ENCODE assay signal across 14 cellular contexts in the genomic region with DNA sequence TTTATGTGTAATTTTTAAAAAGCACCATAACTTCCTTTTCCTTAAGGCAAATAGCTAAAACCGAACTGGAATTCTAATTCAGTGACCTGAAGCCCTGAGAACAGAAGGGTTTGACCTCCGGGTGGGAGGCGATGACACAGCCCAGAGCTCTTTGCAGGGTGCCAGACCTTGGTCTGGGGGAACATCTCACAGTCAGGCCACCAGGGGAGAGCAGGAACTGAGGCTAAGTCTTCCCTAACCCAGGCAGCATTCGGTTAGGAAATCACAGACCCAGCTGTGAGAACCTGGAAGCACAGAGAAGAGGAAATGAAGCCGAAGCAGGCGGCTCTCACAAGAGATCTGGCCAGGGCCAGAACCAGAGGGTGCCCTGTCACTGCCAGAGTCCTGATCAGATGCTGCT.
A peak's percentile ranks its signal among the peaks of the same experiment; 100 is the strongest.
DNase-seq lines count a peak whose midpoint lies in the region; ATAC-seq and TF ChIP-seq lines count a peak whose summit lies in the region.
"Had no signal": no experiment of that assay in that cellular context is flagged by ENCODE, and none has a peak within 500 bp of the region (broad histone marks: within the 10 kb centered on the region; RNA-seq: fewer than 3 reads in every experiment).

No MANE protein-coding gene starts in this region.

- DNase-seq in GM12864 (ENCODE audit: low read depth) (no peak), astrocyte of the spinal cord (ENCODE audit: low read depth, low spot score) (peak; percentile 24), nephron progenitor cell (peak; percentile 2), chondrocyte (ENCODE audit: low spot score) (no peak), NCI-H82 treated with DMSO at 0.1 percent for 48 hours (lab: John Stamatoyannopoulos, UW; ENCODE audit: unreplicated experiment) (no peak), activated T-cell treated with anti-CD3 and anti-CD28 coated beads for 4 hours (no peak)
- DNase-seq: caudate nucleus; natural killer cell; NCI-H146; NCI-H524; stimulated activated CD4-positive, alpha-beta T cell treated with anti-CD3 and anti-CD28 coated beads, Interleukin-15, amount 100 ng/mL, for 24 hours had no signal

- peaks cover 3% of the 10 kb centered on the region for H3K27me3 Mint-ChIP-seq in nephron progenitor cell (ENCODE audit: low read depth, poor library complexity)
- H3K27me3 Mint-ChIP-seq in chondrocyte (ENCODE audit: low read depth): no peaks in the 10 kb centered on the region

- H3K36me3 Mint-ChIP-seq in nephron progenitor cell (ENCODE audit: low read depth) (no peaks in the 10 kb centered on the region), chondrocyte (ENCODE audit: low read depth) (no peaks in the 10 kb centered on the region)
- H3K36me3 Mint-ChIP-seq: natural killer cell had no signal

- TF ChIP-seq CTCF in GM12864 (IDR thresholded peaks at IDR 0.05; ENCODE audit: low read depth, low read length, missing control alignments): peak; percentile 10
- TF ChIP-seq CTCF in astrocyte of the spinal cord (IDR thresholded peaks at IDR 0.05; ENCODE audit: low read depth, low read length): no peak
- TF ChIP-seq CTCF in nephron progenitor cell (IDR thresholded peaks at IDR 0.05): no peak
- no peak for TF ChIP-seq CTCF in chondrocyte (IDR thresholded peaks at IDR 0.05)

- in situ Hi-C loops in astrocyte of the spinal cord (cut with HindIII; ENCODE audit: low sequenced_read_pairs): no loop called here

- H3K9me3 Mint-ChIP-seq in nephron progenitor cell (no peaks in the 10 kb centered on the region), chondrocyte (ENCODE audit: low read depth) (peaks cover 4% of the 10 kb centered on the region)

- peak; percentile 41 for ATAC-seq in HG03432 (IDR thresholded peaks at IDR 0.05; ENCODE audit: unreplicated experiment)
- no peak for ATAC-seq in GM19395 (IDR thresholded peaks at IDR 0.05; ENCODE audit: unreplicated experiment)
- ATAC-seq: natural killer cell had no signal

- H3K27ac Mint-ChIP-seq in nephron progenitor cell: peak overlapping the region; percentile 58
- no peak overlapping the region for H3K27ac Mint-ChIP-seq in chondrocyte (ENCODE audit: unreplicated experiment)
- H3K27ac Mint-ChIP-seq: natural killer cell had no signal

- H3K4me1 Mint-ChIP-seq in nephron progenitor cell (peaks cover 4% of the 10 kb centered on the region), chondrocyte (ENCODE audit: low read depth) (peaks cover 35% of the 10 kb centered on the region)
- H3K4me1 Mint-ChIP-seq: natural killer cell had no signal

- H3K4me3 ChIP-seq in GM12864 (ENCODE audit: low read depth, low read length) (no peak overlapping the region), astrocyte of the spinal cord (ENCODE audit: low read depth, low read length) (no peak overlapping the region)
- H3K4me3 ChIP-seq: lung had no signal

- H3K4me3 Mint-ChIP-seq in nephron progenitor cell (no peak overlapping the region), chondrocyte (ENCODE audit: unreplicated experiment) (no peak overlapping the region)
- H3K4me3 Mint-ChIP-seq: natural killer cell had no signal

Comparison
In these comparisons a context has a peak if more than half of its experiments do, and no peak if none do; other contexts are left out.
1. DNase-seq: peak in astrocyte of the spinal cord (single experiment) and nephron progenitor cell (single experiment); none in GM12864 (single experiment), chondrocyte (single experiment), NCI-H82 treated with DMSO at 0.1 percent for 48 hours (single experiment) and activated T-cell treated with anti-CD3 and anti-CD28 coated beads for 4 hours (single experiment).